21 cellular contexts compared by ENCODE assay signal in the genomic region with DNA sequence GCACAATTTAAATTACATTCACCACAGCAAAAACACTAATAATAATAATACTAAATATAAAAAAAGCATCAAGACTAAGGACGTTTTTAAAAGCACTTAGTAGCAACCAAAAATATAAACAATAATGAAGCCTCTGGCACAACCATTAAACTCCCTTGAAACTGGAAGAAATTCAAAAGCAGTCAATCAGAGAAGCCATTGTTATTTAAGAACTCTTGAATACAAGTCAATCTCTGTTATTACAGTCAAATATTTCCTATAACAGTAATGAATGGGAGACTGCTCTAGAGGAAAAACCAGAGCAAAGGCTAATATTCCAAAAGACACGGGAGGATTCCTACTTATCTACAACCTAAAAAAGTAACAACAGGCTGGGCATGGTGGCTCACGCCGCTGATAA.
DNase-seq lines count a peak whose midpoint lies in the region; FAIRE-seq and TF ChIP-seq lines count a peak whose summit lies in the region.
"Had no signal": no experiment of that assay in that cellular context is flagged by ENCODE, and none has a peak within 500 bp of the region (broad histone marks: within the 10 kb centered on the region; RNA-seq: fewer than 3 reads in every experiment).

No MANE protein-coding gene starts in this region.

- H3K4me2 ChIP-seq in GM23248 (ENCODE audit: unreplicated experiment): no peak overlapping the region

- no peaks in the 10 kb centered on the region; the same call in 1 of the 2 replicates for H4K20me1 ChIP-seq in GM23248 (ENCODE audit: insufficient read depth)

- no peak for TF ChIP-seq CTCF in dorsolateral prefrontal cortex (IDR thresholded peaks at IDR 0.05 in 54 of 56, conservative IDR thresholded peaks at IDR 0.05 in 2 of 56; ENCODE audit: low read depth in 1 of 56, partially characterized antibody in 56 of 56)

- DNase-seq in RPMI7951 (ENCODE audit: low read depth) (peak; percentile 11), dorsolateral prefrontal cortex (no peak), midbrain (lab: John Stamatoyannopoulos, UW) (peak; percentile 46), GM23248 (no peak), SIG-M5 treated with dmso at 0.1 percent for 504 hours (lab: John Stamatoyannopoulos, UW; ENCODE audit: unreplicated experiment) (no peak), retina (no peak)
- no peak for DNase-seq in stimulated activated CD4-positive, alpha-beta T cell treated with anti-CD3 and anti-CD28 coated beads, Interleukin-4, amount 100 ng/mL, for 4 hours
- DNase-seq: CD8-positive, alpha-beta memory T cell; DND-41; Karpas-422; MG63; NCI-H1048; NCI-H146; NCI-H2029 treated with DMSO at 0.1 percent for 48 hours; NCI-H510A treated with DMSO at 0.1 percent for 48 hours; NCI-H774; RPMI8226; SJCRH30 had no signal

- WGBS in GM23248 (ENCODE audit: low coverage in 1 of 2, low lambda C conversion rate in 2 of 2, missing lambda C conversion rate in 2 of 2), 2 experiments: 74 to 78% methylated on average over 4 of the region's 4 CpGs

- H3K27ac ChIP-seq in dorsolateral prefrontal cortex (peak overlapping the region in 38 of 59 donors; percentile 9 to 82 (median 42)), GM23248 (no peak overlapping the region)
- H3K27ac ChIP-seq: HL-60, SJCRH30 had no signal

- no peaks in the 10 kb centered on the region for H3K9me2 ChIP-seq in GM23248 (ENCODE audit: insufficient read depth)

- FAIRE-seq in G401.6 (lab: Jason Lieb, UNC): peak; percentile 27

- intact Hi-C loops in dorsolateral prefrontal cortex (cut with DNase I): no loop called here

- no peak overlapping the region for H3K9ac ChIP-seq in GM23248

- no peaks in the 10 kb centered on the region for H3F3A ChIP-seq in GM23248 (ENCODE audit: insufficient read depth)

- H3K4me3 ChIP-seq in dorsolateral prefrontal cortex: peak overlapping the region in 1 of 59 donors; percentile 9
- no peak overlapping the region for H3K4me3 ChIP-seq in GM23248
- H3K4me3 ChIP-seq: HAP-1, MG63, SJCRH30 had no signal

- H3K79me2 ChIP-seq in GM23248 (ENCODE audit: insufficient read depth): peaks cover 85% of the 10 kb centered on the region

- no peak overlapping the region for H2AFZ ChIP-seq in GM23248

- no peaks in the 10 kb centered on the region for H3K36me3 ChIP-seq in GM23248 (ENCODE audit: low read depth)
- H3K36me3 ChIP-seq: HAP-1, MG63, SJCRH30 had no signal

- no peaks in the 10 kb centered on the region for H3K4me1 ChIP-seq in GM23248 (ENCODE audit: insufficient read depth)
- H3K4me1 ChIP-seq: SJCRH30 had no signal

- H3K27me3 ChIP-seq in dorsolateral prefrontal cortex (no peaks in the 10 kb centered on the region), GM23248 (replicated peaks; ENCODE audit: insufficient read depth) (no peaks in the 10 kb centered on the region)
- H3K27me3 ChIP-seq: MG63, SJCRH30 had no signal

- in situ Hi-C loops in GM23248 (cut with MboI): no loop called here

- H3K9me3 ChIP-seq in GM23248 (ENCODE audit: low read depth): no peaks in the 10 kb centered on the region
- H3K9me3 ChIP-seq: MG63 had no signal

Comparison
In these comparisons a context has a peak if more than half of its experiments do, and no peak if none do; other contexts are left out.
1. DNase-seq: peak in RPMI7951 (single experiment) and midbrain (single experiment); none in dorsolateral prefrontal cortex (0 of 10), GM23248 (single experiment), SIG-M5 treated with dmso at 0.1 percent for 504 hours (single experiment), retina (single experiment) and stimulated activated CD4-positive, alpha-beta T cell treated with anti-CD3 and anti-CD28 coated beads, Interleukin-4, amount 100 ng/mL, for 4 hours (0 of 2).